In the genomic region with DNA sequence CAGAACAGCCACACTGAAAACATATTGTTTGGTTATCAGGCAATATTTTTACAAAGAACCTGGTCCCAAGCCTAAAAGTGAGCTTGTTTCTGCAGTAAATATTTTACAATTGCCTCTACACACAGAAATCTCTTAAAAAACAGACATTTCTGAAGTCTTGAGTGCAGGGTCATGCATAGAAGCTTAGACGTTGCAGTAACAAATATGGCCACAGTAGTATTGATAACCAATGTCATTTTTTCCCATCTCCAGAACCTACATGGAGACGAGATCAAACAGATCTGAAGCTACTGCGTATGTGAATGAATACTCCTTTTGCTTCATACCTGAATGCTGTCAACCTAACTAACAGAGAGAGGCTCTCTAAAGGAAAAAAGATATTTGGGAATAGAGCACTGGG, we compare ENCODE assay signal across 7 cellular contexts.
"Had no signal": no experiment of that assay in that cellular context is flagged by ENCODE, and none has a peak within 500 bp of the region (broad histone marks: within the 10 kb centered on the region; RNA-seq: fewer than 3 reads in every experiment).

No MANE protein-coding gene starts in this region.

- FAIRE-seq: G401.6, GM12891, GM12892, GM18507, GM19239 had no signal

- DNase-seq: GDM1, GF-D8 had no signal
